23 cellular contexts compared by ENCODE assay signal in genomic region chr10:93142534-93142933, GRCh38.
"Had no signal": no experiment of that assay in that cellular context is flagged by ENCODE, and none has a peak within 500 bp of the region (broad histone marks: within the 10 kb centered on the region; RNA-seq: fewer than 3 reads in every experiment).

No MANE protein-coding gene starts in this region.

- H3K36me3 ChIP-seq: brain microvascular endothelial cell, ovary, prostate gland, thyroid gland had no signal

- H3K4me3 Mint-ChIP-seq: activated CD4-positive, alpha-beta T cell treated with anti-CD3 and anti-CD28 coated beads for 36 hours; activated T-cell treated with anti-CD3 and anti-CD28 coated beads, Interleukin-2, amount 50 U/mL, for 24 hours; activated T-helper 17 cell treated with anti-CD3 and anti-CD28 coated beads, Interleukin-2, amount 50 U/mL, for 72 hours; naive thymus-derived CD4-positive, alpha-beta T cell; WTC11 had no signal

- H3K27me3 ChIP-seq: brain microvascular endothelial cell, ovary, thyroid gland had no signal

- H3K9me3 ChIP-seq: ovary, prostate gland, thyroid gland had no signal

- H3K27ac Mint-ChIP-seq: activated CD4-positive, alpha-beta T cell treated with anti-CD3 and anti-CD28 coated beads for 36 hours; activated naive CD4-positive, alpha-beta T cell treated with anti-CD3 and anti-CD28 coated beads, Interleukin-2, amount 50 U/mL, for 72 hours; activated T-cell treated with anti-CD3 and anti-CD28 coated beads, Interleukin-2, amount 50 U/mL, for 24 hours; activated T-helper 17 cell treated with anti-CD3 and anti-CD28 coated beads, Interleukin-2, amount 50 U/mL, for 72 hours; naive thymus-derived CD4-positive, alpha-beta T cell; WTC11 had no signal

- DNase-seq: activated CD4-positive, alpha-beta T cell treated with anti-CD3 and anti-CD28 coated beads for 36 hours; activated CD4-positive, alpha-beta T cell treated with anti-CD3 and anti-CD28 coated beads, Interleukin-2, amount 50 U/mL, for 4 hours; activated CD8-positive, alpha-beta memory T cell treated with anti-CD3 and anti-CD28 coated beads for 24 hours; activated CD8-positive, alpha-beta memory T cell treated with anti-CD3 and anti-CD28 coated beads, Interleukin-2, amount 50 U/mL, for 4 hours; activated T-cell treated with anti-CD3 and anti-CD28 coated beads, Interleukin-2, amount 50 U/mL, for 24 hours; aorta; brain microvascular endothelial cell; caudate nucleus; dermis blood vessel endothelial cell; effector CD8-positive, alpha-beta T cell; foreskin keratinocyte; naive thymus-derived CD4-positive, alpha-beta T cell; ovary; stimulated activated CD4-positive, alpha-beta T cell treated with anti-CD3 and anti-CD28 coated beads, Interleukin-4, amount 100 ng/mL, for 24 hours; stimulated activated naive CD8-positive, alpha-beta T cell treated with anti-CD3 and anti-CD28 coated beads, Interleukin-15, Interleukin-2, amounts not matched to agents 100 U/mL and 50 U/mL, for 24 hours; T1000; thyroid gland had no signal

- H3K36me3 Mint-ChIP-seq: activated naive CD4-positive, alpha-beta T cell treated with anti-CD3 and anti-CD28 coated beads, Interleukin-2, amount 50 U/mL, for 72 hours; WTC11 had no signal

- ATAC-seq: activated CD4-positive, alpha-beta T cell treated with anti-CD3 and anti-CD28 coated beads for 36 hours; activated naive CD4-positive, alpha-beta T cell treated with anti-CD3 and anti-CD28 coated beads, Interleukin-2, amount 50 U/mL, for 72 hours; activated T-helper 17 cell treated with anti-CD3 and anti-CD28 coated beads, Interleukin-2, amount 50 U/mL, for 72 hours; foreskin keratinocyte; left lobe of liver; naive thymus-derived CD4-positive, alpha-beta T cell; stimulated activated naive CD8-positive, alpha-beta T cell treated with anti-CD3 and anti-CD28 coated beads, Interleukin-15, Interleukin-2, amounts not matched to agents 100 U/mL and 50 U/mL, for 24 hours; WTC11 had no signal

- H3K4me3 ChIP-seq: lung, ovary, prostate gland, thyroid gland had no signal

- H3K4me1 Mint-ChIP-seq: activated CD4-positive, alpha-beta T cell treated with anti-CD3 and anti-CD28 coated beads for 36 hours; activated T-helper 17 cell treated with anti-CD3 and anti-CD28 coated beads, Interleukin-2, amount 50 U/mL, for 72 hours had no signal

- H3K27ac ChIP-seq: brain microvascular endothelial cell, foreskin keratinocyte, ovary, prostate gland, thyroid gland had no signal

- H3K9me3 Mint-ChIP-seq: activated T-cell treated with anti-CD3 and anti-CD28 coated beads, Interleukin-2, amount 50 U/mL, for 24 hours had no signal

- H3K4me1 ChIP-seq: prostate gland had no signal
